In genomic region chr14:61811882-61812346, GRCh38 we compare ENCODE assay signal across 11 cellular contexts. TPM values are rescaled to one million over a fixed set of nuclear protein-coding genes. Genes with fewer than 3 reads are reported as not detected.
DNase-seq lines count a peak whose midpoint lies in the region; ATAC-seq and TF ChIP-seq lines count a peak whose summit lies in the region.
"Had no signal": no experiment of that assay in that cellular context is flagged by ENCODE, and none has a peak within 500 bp of the region (broad histone marks: within the 10 kb centered on the region; RNA-seq: fewer than 3 reads in every experiment).

No MANE protein-coding gene starts in this region.

- H3K4me3 ChIP-seq in iPS-20b (ENCODE audit: low read length): peak overlapping the region; percentile 65
- H3K4me3 ChIP-seq: colonic mucosa had no signal

- peak overlapping the region; percentile 76 for H3K4me3 Mint-ChIP-seq in activated naive CD4-positive, alpha-beta T cell treated with anti-CD3 and anti-CD28 coated beads for 36 hours
- H3K4me3 Mint-ChIP-seq in activated T-helper 2 cell treated with anti-CD3 and anti-CD28 coated beads, Interferon-gamma antibody, Interleukin-2, Interleukin-4, amounts not matched to agents 10 μg/mL and 5 μg/mL and 100 μg/mL, durations not matched to agents 14 hours and 24 hours and 36 hours (ENCODE audit: low read depth): peak overlapping the region; percentile 77
- H3K4me3 Mint-ChIP-seq in stimulated activated naive CD8-positive, alpha-beta T cell treated with anti-CD3 and anti-CD28 coated beads, Interleukin-15, amount 100 ng/mL, for 72 hours: peak overlapping the region; percentile 81 to 87

- CTCF ChIA-PET in activated naive CD4-positive, alpha-beta T cell treated with anti-CD3 and anti-CD28 coated beads for 36 hours (lab: Charles Lee): no interaction called here

- H3K27me3 ChIP-seq in iPS-20b (ENCODE audit: insufficient read depth, low read length): peaks cover 56% of the 10 kb centered on the region

- no peaks in the 10 kb centered on the region for H3K9me3 ChIP-seq in iPS-20b (ENCODE audit: insufficient read depth, low read depth, low read length)
- H3K9me3 ChIP-seq: colonic mucosa, Peyer's patch had no signal

- no peak overlapping the region for H3K9ac ChIP-seq in iPS-20b (ENCODE audit: low read depth, low read length)

- intact Hi-C loops in activated naive CD4-positive, alpha-beta T cell treated with anti-CD3 and anti-CD28 coated beads for 36 hours (cut with micrococcal nuclease): no loop called here
- intact Hi-C loops in activated T-helper 2 cell treated with anti-CD3 and anti-CD28 coated beads, Interferon-gamma antibody, Interleukin-2, Interleukin-4, amounts not matched to agents 10 μg/mL and 5 μg/mL and 100 μg/mL, durations not matched to agents 14 hours and 24 hours and 36 hours (cut with micrococcal nuclease): no loop called here

- H3K27me3 Mint-ChIP-seq in activated naive CD4-positive, alpha-beta T cell treated with anti-CD3 and anti-CD28 coated beads for 36 hours (ENCODE audit: low read depth): peaks cover 43% of the 10 kb centered on the region
- peaks cover 65% of the 10 kb centered on the region for H3K27me3 Mint-ChIP-seq in activated T-helper 2 cell treated with anti-CD3 and anti-CD28 coated beads, Interferon-gamma antibody, Interleukin-2, Interleukin-4, amounts not matched to agents 10 μg/mL and 5 μg/mL and 100 μg/mL, durations not matched to agents 14 hours and 24 hours and 36 hours (ENCODE audit: low read depth)
- H3K27me3 Mint-ChIP-seq in stimulated activated naive CD8-positive, alpha-beta T cell treated with anti-CD3 and anti-CD28 coated beads, Interleukin-15, amount 100 ng/mL, for 72 hours: peaks cover 81% of the 10 kb centered on the region

- no peaks in the 10 kb centered on the region for H3K9me3 Mint-ChIP-seq in activated naive CD4-positive, alpha-beta T cell treated with anti-CD3 and anti-CD28 coated beads for 36 hours
- H3K9me3 Mint-ChIP-seq in activated naive CD4-positive, alpha-beta T cell treated with anti-CD3 and anti-CD28 coated beads, Interleukin-2, amount 50 U/mL, for 72 hours: no peaks in the 10 kb centered on the region
- H3K9me3 Mint-ChIP-seq in activated T-helper 2 cell treated with anti-CD3 and anti-CD28 coated beads, Interferon-gamma antibody, Interleukin-2, Interleukin-4, amounts not matched to agents 10 μg/mL and 5 μg/mL and 100 μg/mL, durations not matched to agents 14 hours and 24 hours and 36 hours: no peaks in the 10 kb centered on the region
- no peaks in the 10 kb centered on the region for H3K9me3 Mint-ChIP-seq in stimulated activated naive CD8-positive, alpha-beta T cell treated with anti-CD3 and anti-CD28 coated beads, Interleukin-15, amount 100 ng/mL, for 72 hours

- DNase-seq in activated naive CD4-positive, alpha-beta T cell treated with anti-CD3 and anti-CD28 coated beads for 36 hours: no peak
- DNase-seq in activated naive CD4-positive, alpha-beta T cell treated with anti-CD3 and anti-CD28 coated beads, Interleukin-2, amount 50 U/mL, for 72 hours (ENCODE audit: low spot score in 2 of 2): no peak
- no peak for DNase-seq in activated T-helper 2 cell treated with anti-CD3 and anti-CD28 coated beads, Interferon-gamma antibody, Interleukin-2, Interleukin-4, amounts not matched to agents 10 μg/mL and 5 μg/mL and 100 μg/mL, durations not matched to agents 14 hours and 24 hours and 36 hours (ENCODE audit: low spot score)
- no peak for DNase-seq in stimulated activated naive CD8-positive, alpha-beta T cell treated with anti-CD3 and anti-CD28 coated beads, Interleukin-15, amount 100 ng/mL, for 72 hours
- no peak for DNase-seq in omental fat pad (ENCODE audit: low spot score)
- no peak for DNase-seq in NOMO-1 treated with DMSO at 0.1 percent for 48 hours (lab: John Stamatoyannopoulos, UW; ENCODE audit: unreplicated experiment)
- DNase-seq: activated CD4-positive, alpha-beta T cell treated with anti-CD3 and anti-CD28 coated beads for 4 hours; colonic mucosa; Peyer's patch had no signal

- H3K4me1 Mint-ChIP-seq in activated naive CD4-positive, alpha-beta T cell treated with anti-CD3 and anti-CD28 coated beads for 36 hours (ENCODE audit: low read depth): peaks cover 11% of the 10 kb centered on the region
- H3K4me1 Mint-ChIP-seq in activated T-helper 2 cell treated with anti-CD3 and anti-CD28 coated beads, Interferon-gamma antibody, Interleukin-2, Interleukin-4, amounts not matched to agents 10 μg/mL and 5 μg/mL and 100 μg/mL, durations not matched to agents 14 hours and 24 hours and 36 hours (ENCODE audit: low read depth): peaks cover 6% of the 10 kb centered on the region
- H3K4me1 Mint-ChIP-seq in stimulated activated naive CD8-positive, alpha-beta T cell treated with anti-CD3 and anti-CD28 coated beads, Interleukin-15, amount 100 ng/mL, for 72 hours: peaks cover 13% of the 10 kb centered on the region

- no peaks in the 10 kb centered on the region for H3K4me1 ChIP-seq in iPS-20b (ENCODE audit: insufficient read depth, low read length)
- H3K4me1 ChIP-seq: colonic mucosa had no signal

- H3K36me3 Mint-ChIP-seq in activated naive CD4-positive, alpha-beta T cell treated with anti-CD3 and anti-CD28 coated beads for 36 hours (ENCODE audit: low read depth): no peaks in the 10 kb centered on the region
- peaks cover 7 to 16% of the 10 kb centered on the region in 2 donors for H3K36me3 Mint-ChIP-seq in activated naive CD4-positive, alpha-beta T cell treated with anti-CD3 and anti-CD28 coated beads, Interleukin-2, amount 50 U/mL, for 72 hours
- no peaks in the 10 kb centered on the region for H3K36me3 Mint-ChIP-seq in activated T-helper 2 cell treated with anti-CD3 and anti-CD28 coated beads, Interferon-gamma antibody, Interleukin-2, Interleukin-4, amounts not matched to agents 10 μg/mL and 5 μg/mL and 100 μg/mL, durations not matched to agents 14 hours and 24 hours and 36 hours (ENCODE audit: low read depth)

- TF ChIP-seq CTCF in omental fat pad (IDR thresholded peaks at IDR 0.05): no peak

- ATAC-seq in activated naive CD4-positive, alpha-beta T cell treated with anti-CD3 and anti-CD28 coated beads, Interleukin-2, amount 50 U/mL, for 72 hours: no peak
- ATAC-seq in stimulated activated naive CD8-positive, alpha-beta T cell treated with anti-CD3 and anti-CD28 coated beads, Interleukin-15, amount 100 ng/mL, for 72 hours: no peak
- ATAC-seq in HG02759 (IDR thresholded peaks at IDR 0.05; ENCODE audit: unreplicated experiment) (no peak), omental fat pad (ENCODE audit: low FRiP score) (no peak)

- no peaks in the 10 kb centered on the region for H3K36me3 ChIP-seq in iPS-20b (ENCODE audit: insufficient read depth, low read depth, low read length)
- H3K36me3 ChIP-seq: colonic mucosa, Peyer's patch had no signal

- no peak overlapping the region for H3K27ac Mint-ChIP-seq in activated naive CD4-positive, alpha-beta T cell treated with anti-CD3 and anti-CD28 coated beads for 36 hours
- H3K27ac Mint-ChIP-seq in activated naive CD4-positive, alpha-beta T cell treated with anti-CD3 and anti-CD28 coated beads, Interleukin-2, amount 50 U/mL, for 72 hours: no peak overlapping the region
- no peak overlapping the region for H3K27ac Mint-ChIP-seq in activated T-helper 2 cell treated with anti-CD3 and anti-CD28 coated beads, Interferon-gamma antibody, Interleukin-2, Interleukin-4, amounts not matched to agents 10 μg/mL and 5 μg/mL and 100 μg/mL, durations not matched to agents 14 hours and 24 hours and 36 hours
- H3K27ac Mint-ChIP-seq in stimulated activated naive CD8-positive, alpha-beta T cell treated with anti-CD3 and anti-CD28 coated beads, Interleukin-15, amount 100 ng/mL, for 72 hours: no peak overlapping the region

- H3K27ac ChIP-seq in iPS-20b (ENCODE audit: low read length): no peak overlapping the region
- H3K27ac ChIP-seq: colonic mucosa, Peyer's patch had no signal

RNA-seq across cellular contexts. Expression of gene SYT16, which starts 0.6 kb away (rescaled TPM):
- total RNA-seq in activated naive CD4-positive, alpha-beta T cell treated with anti-CD3 and anti-CD28 coated beads for 36 hours: under 1 TPM; 0.02 to 0.19 TPM
- not detected for total RNA-seq in activated naive CD4-positive, alpha-beta T cell treated with anti-CD3 and anti-CD28 coated beads, Interleukin-2, amount 50 U/mL, for 72 hours
- total RNA-seq in activated T-helper 2 cell treated with anti-CD3 and anti-CD28 coated beads, Interferon-gamma antibody, Interleukin-2, Interleukin-4, amounts not matched to agents 10 μg/mL and 5 μg/mL and 100 μg/mL, durations not matched to agents 14 hours and 24 hours and 36 hours: not detected in 2 replicates
- under 1 TPM in 1 of 4 donors, not detected in 3; 0.12 TPM for total RNA-seq in omental fat pad

RNA-seq across cellular contexts. Expression of gene SNAPC1, which starts 49.7 kb away (rescaled TPM):
- 1 to 10 TPM; 8.7 to 9.2 TPM for total RNA-seq in activated naive CD4-positive, alpha-beta T cell treated with anti-CD3 and anti-CD28 coated beads for 36 hours
- total RNA-seq in activated naive CD4-positive, alpha-beta T cell treated with anti-CD3 and anti-CD28 coated beads, Interleukin-2, amount 50 U/mL, for 72 hours: 10 to 100 TPM; 10.5 to 11.4 TPM
- total RNA-seq in activated T-helper 2 cell treated with anti-CD3 and anti-CD28 coated beads, Interferon-gamma antibody, Interleukin-2, Interleukin-4, amounts not matched to agents 10 μg/mL and 5 μg/mL and 100 μg/mL, durations not matched to agents 14 hours and 24 hours and 36 hours: 10.2 and 10.5 TPM in 2 replicates
- total RNA-seq in omental fat pad: 10 to 100 TPM in 2 of 4 donors, 1 to 10 TPM in 2; 4.9 to 11.9 (median 8.7) TPM
